29 cellular contexts compared by ENCODE assay signal in the genomic region with DNA sequence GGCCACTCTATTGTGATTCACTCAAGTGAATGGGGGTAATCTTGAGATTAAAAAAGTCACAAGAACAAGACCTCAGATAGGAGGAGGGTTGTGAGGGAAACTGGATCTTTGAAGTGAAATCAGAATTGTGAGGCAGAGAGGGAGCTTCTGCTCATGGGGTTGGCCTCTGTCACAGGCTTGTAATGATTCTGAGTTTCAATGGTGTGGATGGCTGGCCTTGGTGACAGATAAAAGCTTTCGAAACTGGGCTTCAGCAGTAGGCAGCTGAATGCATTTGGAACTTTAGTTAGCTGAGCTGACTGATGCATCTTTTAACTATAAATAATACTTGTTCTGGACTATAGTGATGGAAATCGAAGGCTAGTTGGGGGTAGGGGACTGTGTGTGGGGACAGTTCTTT. TPM values are rescaled to one million over a fixed set of nuclear protein-coding genes. Genes with fewer than 3 reads are reported as not detected.
"Had no signal": no experiment of that assay in that cellular context is flagged by ENCODE, and none has a peak within 500 bp of the region (broad histone marks: within the 10 kb centered on the region; RNA-seq: fewer than 3 reads in every experiment).

No MANE protein-coding gene starts in this region.

- H3K27me3 ChIP-seq: MG63 had no signal

- H3K9me3 ChIP-seq: MG63 had no signal

- H3K27me3 Mint-ChIP-seq: activated naive CD8-positive, alpha-beta T cell treated with anti-CD3 and anti-CD28 coated beads, Interleukin-2, amount 50 U/mL, for 24 hours; activated T-cell treated with anti-CD3 and anti-CD28 coated beads, Interleukin-2, amount 50 U/mL, for 24 hours; brain had no signal

- H3K27ac Mint-ChIP-seq: activated CD8-positive, alpha-beta memory T cell treated with anti-CD3 and anti-CD28 coated beads, Interleukin-2, amount 10 ng/mL, durations not matched to agents 7 days and 5 days; activated naive CD4-positive, alpha-beta T cell treated with anti-CD3 and anti-CD28 coated beads, Interleukin-2, amount 50 U/mL, for 72 hours; activated naive CD8-positive, alpha-beta T cell treated with anti-CD3 and anti-CD28 coated beads, Interleukin-2, amount 50 U/mL, for 24 hours; activated T-cell treated with anti-CD3 and anti-CD28 coated beads, Interleukin-2, amount 50 U/mL, for 24 hours; activated T-helper 1 cell treated with anti-CD3 and anti-CD28 coated beads, Interleukin-12 subunit alpha, Interleukin-12 subunit beta, Interleukin-2, Interleukin-4 antibody, amounts not matched to agents 30 ng/mL and 10 ng/mL and 1 ng/mL, durations not matched to agents 14 hours and 24 hours and 36 hours; T-helper 2 cell treated with Interferon-gamma antibody and Interleukin-4, amounts not matched to agents 5 μg/mL and 100 μg/mL, for 36 hours had no signal

- H3K36me3 Mint-ChIP-seq: activated CD8-positive, alpha-beta memory T cell treated with anti-CD3 and anti-CD28 coated beads, Interleukin-2, amount 10 ng/mL, durations not matched to agents 7 days and 5 days; brain had no signal

- H3K4me3 ChIP-seq: MG63, SK-N-MC had no signal

- DNase-seq: activated CD4-positive, alpha-beta T cell treated with anti-CD3 and anti-CD28 coated beads for 48 hours; activated CD4-positive, alpha-beta T cell treated with anti-CD3 and anti-CD28 coated beads, Interleukin-2, amount 50 U/mL, for 48 hours; activated CD8-positive, alpha-beta memory T cell treated with anti-CD3 and anti-CD28 coated beads, Interleukin-2, amount 10 ng/mL, durations not matched to agents 7 days and 5 days; activated effector memory CD4-positive, alpha-beta T cell treated with Interleukin-2 at 50 U/mL for 16 hours; activated naive CD4-positive, alpha-beta T cell; activated naive CD8-positive, alpha-beta T cell treated with anti-CD3 and anti-CD28 coated beads, Interleukin-2, amount 50 U/mL, for 24 hours; activated T-cell treated with anti-CD3 and anti-CD28 coated beads, Interleukin-2, amount 50 U/mL, for 24 hours; amygdala; MG63; NCI-H1092; NCI-H1417; NCI-H1930; NCI-H2171; NCI-H2227 treated with DMSO at 0.1 percent for 48 hours; NCI-H446 treated with DMSO at 0.1 percent for 48 hours; NCI-H524 treated with DMSO at 0.1 percent for 48 hours; NCI-H748 treated with DMSO at 0.1 percent for 48 hours; SW 1271 had no signal

- ATAC-seq: activated CD4-positive, CD25-positive, alpha-beta regulatory T cell treated with anti-CD3 and anti-CD28 coated beads, Interleukin-2, amount 50 U/mL, for 24 hours; activated CD8-positive, alpha-beta memory T cell treated with anti-CD3 and anti-CD28 coated beads, Interleukin-2, amount 10 ng/mL, durations not matched to agents 7 days and 5 days; activated naive CD4-positive, alpha-beta T cell treated with anti-CD3 and anti-CD28 coated beads, Interleukin-2, amount 50 U/mL, for 72 hours; activated naive CD8-positive, alpha-beta T cell treated with anti-CD3 and anti-CD28 coated beads, Interleukin-2, amount 50 U/mL, for 24 hours had no signal

- H3K9me3 Mint-ChIP-seq: activated naive CD4-positive, alpha-beta T cell treated with anti-CD3 and anti-CD28 coated beads, Interleukin-2, amount 50 U/mL, for 72 hours; activated naive CD8-positive, alpha-beta T cell treated with anti-CD3 and anti-CD28 coated beads, Interleukin-2, amount 50 U/mL, for 24 hours; activated T-cell treated with anti-CD3 and anti-CD28 coated beads, Interleukin-2, amount 50 U/mL, for 24 hours; activated T-helper 1 cell treated with anti-CD3 and anti-CD28 coated beads, Interleukin-12 subunit alpha, Interleukin-12 subunit beta, Interleukin-2, Interleukin-4 antibody, amounts not matched to agents 30 ng/mL and 10 ng/mL and 1 ng/mL, durations not matched to agents 14 hours and 24 hours and 36 hours; central memory CD8-positive, alpha-beta T cell; T-helper 2 cell treated with Interferon-gamma antibody and Interleukin-4, amounts not matched to agents 5 μg/mL and 100 μg/mL, for 36 hours had no signal

- H3K36me3 ChIP-seq: MG63 had no signal

- H3K4me1 Mint-ChIP-seq: activated CD8-positive, alpha-beta memory T cell treated with anti-CD3 and anti-CD28 coated beads, Interleukin-2, amount 10 ng/mL, durations not matched to agents 7 days and 5 days; central memory CD8-positive, alpha-beta T cell had no signal

- H3K4me3 Mint-ChIP-seq: activated CD8-positive, alpha-beta memory T cell treated with anti-CD3 and anti-CD28 coated beads, Interleukin-2, amount 10 ng/mL, durations not matched to agents 7 days and 5 days; activated naive CD8-positive, alpha-beta T cell treated with anti-CD3 and anti-CD28 coated beads, Interleukin-2, amount 50 U/mL, for 24 hours; activated T-cell treated with anti-CD3 and anti-CD28 coated beads, Interleukin-2, amount 50 U/mL, for 24 hours; activated T-helper 1 cell treated with anti-CD3 and anti-CD28 coated beads, Interleukin-12 subunit alpha, Interleukin-12 subunit beta, Interleukin-2, Interleukin-4 antibody, amounts not matched to agents 30 ng/mL and 10 ng/mL and 1 ng/mL, durations not matched to agents 14 hours and 24 hours and 36 hours; brain; central memory CD8-positive, alpha-beta T cell; T-helper 2 cell treated with Interferon-gamma antibody and Interleukin-4, amounts not matched to agents 5 μg/mL and 100 μg/mL, for 36 hours had no signal

- H3K27ac ChIP-seq: SK-N-MC had no signal

RNA-seq across cellular contexts. Expression of gene TAS2R60, which starts 12.2 kb away (rescaled TPM):
- total RNA-seq: activated CD8-positive, alpha-beta memory T cell treated with anti-CD3 and anti-CD28 coated beads, Interleukin-2, amount 10 ng/mL, durations not matched to agents 7 days and 5 days; activated naive CD4-positive, alpha-beta T cell treated with anti-CD3 and anti-CD28 coated beads, Interleukin-2, amount 50 U/mL, for 72 hours; activated T-helper 1 cell treated with anti-CD3 and anti-CD28 coated beads, Interleukin-12 subunit alpha, Interleukin-12 subunit beta, Interleukin-2, Interleukin-4 antibody, amounts not matched to agents 30 ng/mL and 10 ng/mL and 1 ng/mL, durations not matched to agents 14 hours and 24 hours and 36 hours; astrocyte; OCI-LY7; RPMI7951; T-helper 1 cell treated with Interleukin-12 subunit alpha and Interleukin-12 subunit beta and Interleukin-4 antibody, amounts not matched to agents 30 ng/mL and 1 ng/mL, for 36 hours had no signal

RNA-seq across cellular contexts. Expression of gene TAS2R41, which starts 22.2 kb away (rescaled TPM):
- total RNA-seq: activated CD8-positive, alpha-beta memory T cell treated with anti-CD3 and anti-CD28 coated beads, Interleukin-2, amount 10 ng/mL, durations not matched to agents 7 days and 5 days; activated naive CD4-positive, alpha-beta T cell treated with anti-CD3 and anti-CD28 coated beads, Interleukin-2, amount 50 U/mL, for 72 hours; activated T-helper 1 cell treated with anti-CD3 and anti-CD28 coated beads, Interleukin-12 subunit alpha, Interleukin-12 subunit beta, Interleukin-2, Interleukin-4 antibody, amounts not matched to agents 30 ng/mL and 10 ng/mL and 1 ng/mL, durations not matched to agents 14 hours and 24 hours and 36 hours; astrocyte; OCI-LY7; RPMI7951; T-helper 1 cell treated with Interleukin-12 subunit alpha and Interleukin-12 subunit beta and Interleukin-4 antibody, amounts not matched to agents 30 ng/mL and 1 ng/mL, for 36 hours had no signal

RNA-seq across cellular contexts. Expression of gene EPHA1, which starts 46.8 kb away (rescaled TPM):
- total RNA-seq: activated T-helper 1 cell treated with anti-CD3 and anti-CD28 coated beads, Interleukin-12 subunit alpha, Interleukin-12 subunit beta, Interleukin-2, Interleukin-4 antibody, amounts not matched to agents 30 ng/mL and 10 ng/mL and 1 ng/mL, durations not matched to agents 14 hours and 24 hours and 36 hours; OCI-LY7; RPMI7951 had no signal
